1 cellular context compared by ENCODE assay signal in the genomic region with DNA sequence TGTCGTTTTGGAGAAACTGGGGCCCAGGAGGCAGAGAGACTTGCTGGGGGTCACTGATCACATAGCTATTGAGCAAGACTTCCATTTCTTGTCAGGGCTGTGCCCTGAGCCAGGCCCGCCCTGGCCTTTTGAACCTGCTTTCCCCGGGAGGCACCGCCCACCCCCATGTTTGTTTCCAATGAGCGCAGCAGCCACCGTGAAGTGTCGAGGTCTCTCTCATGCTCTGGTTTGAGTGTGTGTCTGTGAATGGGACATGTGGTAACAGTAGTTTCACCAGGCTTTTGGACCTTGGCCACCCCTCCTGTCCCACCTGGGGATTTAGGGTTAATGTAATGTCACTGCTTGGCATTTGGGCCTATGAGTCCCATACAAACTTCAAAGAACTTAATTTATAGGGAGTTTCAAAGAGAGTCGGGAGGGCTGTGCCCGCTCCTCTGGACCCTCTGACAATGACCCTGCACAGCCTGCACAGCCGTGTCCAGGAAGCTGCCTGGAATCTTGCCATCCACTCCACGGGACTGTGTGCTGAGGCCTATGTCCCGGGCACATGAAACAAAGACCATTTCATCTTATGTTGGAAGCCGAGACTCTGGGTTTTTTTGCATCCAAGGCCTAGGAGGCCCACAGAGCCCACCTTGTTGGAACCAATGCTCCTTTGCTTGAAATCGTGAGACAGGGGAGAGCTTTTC.
TF ChIP-seq lines count a peak whose summit lies in the region.

No MANE protein-coding gene starts in this region.

TF ChIP-seq in K562, 482 proteins besides CTCF, POLR2A, EP300 and RAD21 (continued from another document and continues in another):
- TF ChIP-seq, protein P1, sequence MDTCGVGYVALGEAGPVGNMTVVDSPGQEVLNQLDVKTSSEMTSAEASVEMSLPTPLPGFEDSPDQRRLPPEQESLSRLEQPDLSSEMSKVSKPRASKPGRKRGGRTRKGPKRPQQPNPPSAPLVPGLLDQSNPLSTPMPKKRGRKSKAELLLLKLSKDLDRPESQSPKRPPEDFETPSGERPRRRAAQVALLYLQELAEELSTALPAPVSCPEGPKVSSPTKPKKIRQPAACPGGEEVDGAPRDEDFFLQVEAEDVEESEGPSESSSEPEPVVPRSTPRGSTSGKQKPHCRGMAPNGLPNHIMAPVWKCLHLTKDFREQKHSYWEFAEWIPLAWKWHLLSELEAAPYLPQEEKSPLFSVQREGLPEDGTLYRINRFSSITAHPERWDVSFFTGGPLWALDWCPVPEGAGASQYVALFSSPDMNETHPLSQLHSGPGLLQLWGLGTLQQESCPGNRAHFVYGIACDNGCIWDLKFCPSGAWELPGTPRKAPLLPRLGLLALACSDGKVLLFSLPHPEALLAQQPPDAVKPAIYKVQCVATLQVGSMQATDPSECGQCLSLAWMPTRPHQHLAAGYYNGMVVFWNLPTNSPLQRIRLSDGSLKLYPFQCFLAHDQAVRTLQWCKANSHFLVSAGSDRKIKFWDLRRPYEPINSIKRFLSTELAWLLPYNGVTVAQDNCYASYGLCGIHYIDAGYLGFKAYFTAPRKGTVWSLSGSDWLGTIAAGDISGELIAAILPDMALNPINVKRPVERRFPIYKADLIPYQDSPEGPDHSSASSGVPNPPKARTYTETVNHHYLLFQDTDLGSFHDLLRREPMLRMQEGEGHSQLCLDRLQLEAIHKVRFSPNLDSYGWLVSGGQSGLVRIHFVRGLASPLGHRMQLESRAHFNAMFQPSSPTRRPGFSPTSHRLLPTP (IDR thresholded peaks at IDR 0.05; ENCODE audit: borderline replicate concordance, extremely low read depth, insufficient read length): no peak
- TF ChIP-seq NBN (IDR thresholded peaks at IDR 0.05; ENCODE audit: low read depth): no peak
- TF ChIP-seq ZNF57 (CRISPR knock-in tag; IDR thresholded peaks at IDR 0.05): no peak
- peak; percentile 57; the same call in 1 of the 2 replicates for TF ChIP-seq ZBTB7A (IDR thresholded peaks at IDR 0.05; ENCODE audit: borderline replicate concordance, control insufficient read depth, low read depth, low read length)
- TF ChIP-seq, protein P2, sequence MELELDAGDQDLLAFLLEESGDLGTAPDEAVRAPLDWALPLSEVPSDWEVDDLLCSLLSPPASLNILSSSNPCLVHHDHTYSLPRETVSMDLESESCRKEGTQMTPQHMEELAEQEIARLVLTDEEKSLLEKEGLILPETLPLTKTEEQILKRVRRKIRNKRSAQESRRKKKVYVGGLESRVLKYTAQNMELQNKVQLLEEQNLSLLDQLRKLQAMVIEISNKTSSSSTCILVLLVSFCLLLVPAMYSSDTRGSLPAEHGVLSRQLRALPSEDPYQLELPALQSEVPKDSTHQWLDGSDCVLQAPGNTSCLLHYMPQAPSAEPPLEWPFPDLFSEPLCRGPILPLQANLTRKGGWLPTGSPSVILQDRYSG (tag; conservative IDR thresholded peaks at IDR 0.05; ENCODE audit: low read depth): no peak; the same call in 1 of the 2 replicates
- TF ChIP-seq CEBPB (tag; IDR thresholded peaks at IDR 0.05): peak; percentile 98
- TF ChIP-seq ZNF3 (CRISPR knock-in tag; IDR thresholded peaks at IDR 0.05): no peak
- no peak for TF ChIP-seq HDAC1 (IDR thresholded peaks at IDR 0.05)
- no peak for TF ChIP-seq NR2C1 (IDR thresholded peaks at IDR 0.05)
- TF ChIP-seq NR2C1 (tag; IDR thresholded peaks at IDR 0.05): peak; percentile 38
- no peak for TF ChIP-seq USF2 (CRISPR knock-in tag; IDR thresholded peaks at IDR 0.05)
- no peak for TF ChIP-seq ZNF384 (IDR thresholded peaks at IDR 0.05; ENCODE audit: low read depth, low read length)
- no peak for TF ChIP-seq PML (IDR thresholded peaks at IDR 0.05; ENCODE audit: low read length)
- no peak for TF ChIP-seq ZNF253 (CRISPR knock-in tag; conservative IDR thresholded peaks at IDR 0.05)
- TF ChIP-seq ZC3H4 (CRISPR knock-in tag; IDR thresholded peaks at IDR 0.05; ENCODE audit: borderline replicate concordance): no peak
- TF ChIP-seq ETS2 (tag; IDR thresholded peaks at IDR 0.05; ENCODE audit: borderline replicate concordance, poor library complexity, severe bottlenecking): no peak
- 0 out of 2 replicates have a peak, but pooled peaks have one; percentile 19 for TF ChIP-seq ZNF24 (IDR thresholded peaks at IDR 0.05)
- TF ChIP-seq HEY1 (CRISPR knock-in tag; IDR thresholded peaks at IDR 0.05; ENCODE audit: borderline replicate concordance): no peak
- no peak for TF ChIP-seq SIX5 (IDR thresholded peaks at IDR 0.05; ENCODE audit: borderline replicate concordance in 1 of 2, insufficient read depth in 1 of 2, low read depth in 1 of 2, low read length in 2 of 2)
- no peak for TF ChIP-seq JUN (IDR thresholded peaks at IDR 0.05; ENCODE audit: borderline replicate concordance, low read depth, low read length)
- no peak for TF ChIP-seq JUN (CRISPR knock-in tag; IDR thresholded peaks at IDR 0.05; ENCODE audit: borderline replicate concordance)
- TF ChIP-seq POLR2G (IDR thresholded peaks at IDR 0.05; ENCODE audit: low read depth, low read length): no peak
- no peak for TF ChIP-seq ZFP36 (IDR thresholded peaks at IDR 0.05; ENCODE audit: low read depth, low read length, partially characterized antibody)
- TF ChIP-seq ZNF217 (CRISPR knock-in tag; IDR thresholded peaks at IDR 0.05): no peak
- TF ChIP-seq SAP30 (IDR thresholded peaks at IDR 0.05; ENCODE audit: borderline replicate concordance, insufficient read depth, low read depth, low read length, poor library complexity, severe bottlenecking): no peak
- TF ChIP-seq PHTF2 (CRISPR knock-in tag; IDR thresholded peaks at IDR 0.05): no peak
- TF ChIP-seq JUNB (CRISPR knock-in tag; conservative IDR thresholded peaks at IDR 0.05): no peak
- TF ChIP-seq NR2C2 (CRISPR knock-in tag; IDR thresholded peaks at IDR 0.05): no peak; the same call in 1 of the 2 replicates
- peak; percentile 59; the same call in 1 of the 2 replicates for TF ChIP-seq NR2C2 (tag; IDR thresholded peaks at IDR 0.05)
- TF ChIP-seq, protein P3, sequence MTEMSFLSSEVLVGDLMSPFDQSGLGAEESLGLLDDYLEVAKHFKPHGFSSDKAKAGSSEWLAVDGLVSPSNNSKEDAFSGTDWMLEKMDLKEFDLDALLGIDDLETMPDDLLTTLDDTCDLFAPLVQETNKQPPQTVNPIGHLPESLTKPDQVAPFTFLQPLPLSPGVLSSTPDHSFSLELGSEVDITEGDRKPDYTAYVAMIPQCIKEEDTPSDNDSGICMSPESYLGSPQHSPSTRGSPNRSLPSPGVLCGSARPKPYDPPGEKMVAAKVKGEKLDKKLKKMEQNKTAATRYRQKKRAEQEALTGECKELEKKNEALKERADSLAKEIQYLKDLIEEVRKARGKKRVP (CRISPR knock-in tag; IDR thresholded peaks at IDR 0.05): no peak
- no peak for TF ChIP-seq PCBP1 (IDR thresholded peaks at IDR 0.05; ENCODE audit: low read depth, low read length, poor library complexity, severe bottlenecking)
- no peak for TF ChIP-seq ETV5 (CRISPR knock-in tag; IDR thresholded peaks at IDR 0.05; ENCODE audit: low read depth)
- no peak for TF ChIP-seq ZNF584 (CRISPR knock-in tag; IDR thresholded peaks at IDR 0.05; ENCODE audit: low read depth)
- no peak for TF ChIP-seq KDM1A (IDR thresholded peaks at IDR 0.05)
- no peak for TF ChIP-seq ARID4B (CRISPR knock-in tag; IDR thresholded peaks at IDR 0.05)
- TF ChIP-seq ZBTB34 (CRISPR knock-in tag; IDR thresholded peaks at IDR 0.05): no peak
